2 cellular contexts compared by ENCODE assay signal in the genomic region with DNA sequence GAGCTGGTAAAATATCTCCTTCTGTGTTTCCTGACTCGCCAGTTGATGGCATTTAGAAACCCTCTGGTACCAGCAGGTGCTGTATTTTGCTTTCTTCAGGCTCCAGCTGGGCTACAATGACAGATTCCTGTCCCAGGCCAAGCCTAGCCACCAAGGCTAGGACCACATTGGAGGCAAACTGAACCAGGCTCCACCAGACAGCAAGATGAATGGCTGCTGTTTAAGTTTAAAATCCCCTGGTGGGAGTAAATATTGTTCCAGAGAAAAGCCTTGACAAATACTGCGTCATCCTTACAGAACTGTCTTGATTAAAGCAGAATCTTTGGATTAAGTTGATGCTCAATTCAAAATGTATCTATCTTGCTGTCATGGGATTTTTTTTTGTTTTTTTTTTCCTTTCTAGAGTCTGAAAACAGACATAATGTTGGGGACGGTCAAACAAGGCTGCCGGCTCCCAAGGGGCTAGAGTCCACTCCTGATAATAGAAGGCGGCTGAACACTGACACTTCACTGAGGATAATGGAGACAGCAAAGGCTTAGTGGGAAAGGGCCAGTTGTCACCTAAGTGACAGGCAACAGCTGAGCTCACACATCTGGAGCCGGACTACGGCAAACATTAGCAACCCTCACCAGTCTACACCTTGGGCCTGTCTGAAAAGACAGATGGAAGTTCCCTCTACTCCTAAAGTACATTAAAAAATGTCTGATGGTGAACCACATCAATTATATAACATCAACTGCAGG.
TF ChIP-seq lines count a peak whose summit lies in the region.

No MANE protein-coding gene starts in this region.

TF ChIP-seq in A549, 52 proteins besides CTCF, POLR2A, EP300 and RAD21 (continued from another document):
- TF ChIP-seq NPAS2 (CRISPR knock-in tag; IDR thresholded peaks at IDR 0.05; ENCODE audit: borderline replicate concordance) = no peak
- TF ChIP-seq ZNF302 (CRISPR knock-in tag; IDR thresholded peaks at IDR 0.05) = no peak
- peak; percentile 62 to 78; a peak in 3 of 4 replicates for TF ChIP-seq CEBPB (IDR thresholded peaks at IDR 0.05)
- TF ChIP-seq NR3C1 (IDR thresholded peaks at IDR 0.05) = no peak
- no peak for TF ChIP-seq HOXA7 (CRISPR knock-in tag; IDR thresholded peaks at IDR 0.05)

TF ChIP-seq in IMR-90, 13 proteins besides CTCF, POLR2A, EP300 and RAD21:
- TF ChIP-seq CEBPB (IDR thresholded peaks at IDR 0.05; ENCODE audit: low read depth, low read length) (peak; percentile 95), RFX5 (IDR thresholded peaks at IDR 0.05; ENCODE audit: low read depth, low read length) (no peak)
- TF ChIP-seq, protein P1, sequence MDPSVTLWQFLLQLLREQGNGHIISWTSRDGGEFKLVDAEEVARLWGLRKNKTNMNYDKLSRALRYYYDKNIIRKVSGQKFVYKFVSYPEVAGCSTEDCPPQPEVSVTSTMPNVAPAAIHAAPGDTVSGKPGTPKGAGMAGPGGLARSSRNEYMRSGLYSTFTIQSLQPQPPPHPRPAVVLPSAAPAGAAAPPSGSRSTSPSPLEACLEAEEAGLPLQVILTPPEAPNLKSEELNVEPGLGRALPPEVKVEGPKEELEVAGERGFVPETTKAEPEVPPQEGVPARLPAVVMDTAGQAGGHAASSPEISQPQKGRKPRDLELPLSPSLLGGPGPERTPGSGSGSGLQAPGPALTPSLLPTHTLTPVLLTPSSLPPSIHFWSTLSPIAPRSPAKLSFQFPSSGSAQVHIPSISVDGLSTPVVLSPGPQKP (IDR thresholded peaks at IDR 0.05; ENCODE audit: borderline replicate concordance, low read depth, low read length) = no peak
